ENCODE assay signal across 8 cellular contexts in the genomic region with DNA sequence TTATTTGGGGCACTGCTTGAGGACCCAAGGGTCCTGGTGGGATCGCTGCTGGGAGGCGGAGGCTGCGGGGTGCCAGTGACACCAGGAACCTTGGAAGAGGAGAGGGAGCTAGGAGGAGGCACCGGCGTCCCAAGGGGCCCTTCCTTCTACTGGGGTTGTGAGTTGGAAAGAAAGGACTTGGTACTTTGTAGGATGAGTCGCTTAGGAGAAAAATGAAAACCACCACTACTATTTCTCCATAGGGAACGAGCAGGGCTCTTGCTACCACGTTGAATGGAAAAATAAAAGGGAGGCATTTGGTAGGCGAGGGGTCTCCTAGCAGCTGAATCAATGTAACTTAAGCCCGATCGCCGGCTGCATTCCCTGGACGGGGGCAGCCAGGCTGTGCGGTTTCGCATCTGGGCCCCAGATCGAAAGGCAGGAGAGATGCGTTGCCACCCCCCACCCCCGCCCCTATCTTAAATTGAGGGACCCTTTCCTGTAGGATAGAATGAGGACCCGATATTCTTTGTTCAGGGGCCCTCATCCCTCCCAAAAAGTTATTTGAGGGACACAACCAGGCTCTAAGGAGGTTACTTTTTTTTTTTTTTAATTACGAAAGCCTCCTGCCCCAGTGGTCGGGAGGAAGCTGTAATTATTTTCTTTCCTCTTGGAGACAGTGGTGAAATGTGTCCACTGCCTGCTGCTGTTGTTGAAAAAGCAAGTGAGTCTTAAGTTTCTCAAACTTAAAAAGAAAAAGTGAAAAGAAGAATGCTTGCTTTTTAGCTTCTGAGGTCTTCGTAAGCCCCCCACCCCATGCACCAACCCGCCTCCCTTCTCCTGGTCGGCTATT. TPM values are rescaled to one million over a fixed set of nuclear protein-coding genes. Genes with fewer than 3 reads are reported as not detected.
DNase-seq lines count a peak whose midpoint lies in the region; ATAC-seq and TF ChIP-seq lines count a peak whose summit lies in the region.

No MANE protein-coding gene starts in this region.

- POLR2A ChIA-PET in BJ (lab: Charles Lee) = interaction anchor here (0.6 kb wide), 1 partner anchor 9 kb away, joined by 4 read pairs; no protein-coding TSS in a partner anchor

- CTCF ChIA-PET in BJ (lab: Yijun Ruan, JAX) = interaction anchor here (0.8 to 2.4 kb wide), 4 partner anchors 19 to 115 kb away, joined by 3 to 8 read pairs (median 4); no protein-coding TSS in a partner anchor

- peaks cover 32% of the 10 kb centered on the region for H3K79me2 ChIP-seq in neural cell (replicated peaks; ENCODE audit: insufficient read depth, low read length)

- peaks cover 4% of the 10 kb centered on the region for H3F3A ChIP-seq in neural cell (ENCODE audit: insufficient read depth, low read length, poor library complexity, severe bottlenecking)

- no peak for DNase-seq in BJ (ENCODE audit: low read depth)
- DNase-seq in Jurkat, Clone E6-1 (ENCODE audit: low read depth, low spot score) = no peak
- DNase-seq in dermis blood vessel endothelial cell = peak; percentile 26
- DNase-seq in NCI-H1048 (lab: John Stamatoyannopoulos, UW) = no peak

- H3K27me3 ChIP-seq in BJ (ENCODE audit: control insufficient read depth, insufficient read depth, low read length) (peaks cover 11% of the 10 kb centered on the region), neural cell (ENCODE audit: insufficient read depth, low read depth, low read length) (no peaks in the 10 kb centered on the region)

- no peaks in the 10 kb centered on the region for H4K20me1 ChIP-seq in neural cell (ENCODE audit: insufficient read depth)

- H3K27ac ChIP-seq in neural cell (ENCODE audit: low read length) = no peak overlapping the region

- H3K9me3 ChIP-seq in neural cell (ENCODE audit: low read length) = no peaks in the 10 kb centered on the region

- ATAC-seq in HG03280 (IDR thresholded peaks at IDR 0.05; ENCODE audit: unreplicated experiment) = no peak
- ATAC-seq in HG02870 (IDR thresholded peaks at IDR 0.05; ENCODE audit: unreplicated experiment) = no peak
- ATAC-seq in HG02885 (IDR thresholded peaks at IDR 0.05; ENCODE audit: poor library complexity, unreplicated experiment) = no peak

- TF ChIP-seq CTCF in BJ (IDR thresholded peaks at IDR 0.05; ENCODE audit: insufficient read depth, low read depth, low read length) = no peak
- TF ChIP-seq CTCF in neural cell (IDR thresholded peaks at IDR 0.05; ENCODE audit: poor library complexity, severe bottlenecking) = no peak

- H3K4me2 ChIP-seq in neural cell (ENCODE audit: low read length) = peak overlapping the region; percentile 94

- H3K9me2 ChIP-seq in neural cell (ENCODE audit: insufficient read depth, low read length) = no peaks in the 10 kb centered on the region

- H3K9ac ChIP-seq in neural cell (ENCODE audit: low read length) = peak overlapping the region; percentile 68

- H3K4me3 ChIP-seq in BJ (ENCODE audit: low read depth, low read length) = peak overlapping the region; percentile 56
- H3K4me3 ChIP-seq in Jurkat, Clone E6-1 (ENCODE audit: low read length) = peak overlapping the region; percentile 82
- peak overlapping the region; percentile 98 for H3K4me3 ChIP-seq in neural cell (ENCODE audit: low read length)

- H2AFZ ChIP-seq in neural cell (ENCODE audit: low read depth, low read length) = no peak overlapping the region

- no peaks in the 10 kb centered on the region for H3K36me3 ChIP-seq in BJ (ENCODE audit: control insufficient read depth, insufficient read depth, low read length)
- H3K36me3 ChIP-seq in neural cell (ENCODE audit: insufficient read depth, low read length) = no peaks in the 10 kb centered on the region

- no peak for TF ChIP-seq RAD21 in neural cell (conservative IDR thresholded peaks at IDR 0.05)

- no peak for TF ChIP-seq EP300 in neural cell (conservative IDR thresholded peaks at IDR 0.05; ENCODE audit: poor library complexity, severe bottlenecking)

TF ChIP-seq in neural cell, 6 proteins besides CTCF, POLR2A, EP300 and RAD21:
- peak; percentile 9 for TF ChIP-seq MXI1 (conservative IDR thresholded peaks at IDR 0.05; ENCODE audit: poor library complexity, severe bottlenecking)
- TF ChIP-seq POLR2AphosphoS5 (IDR thresholded peaks at IDR 0.05) = no peak
TF ChIP-seq in neural cell: peak in this region for 1.

RNA-seq across cellular contexts. Expression of a gene that starts 1.3 kb away (rescaled TPM):
- polyA plus RNA-seq in BJ (2011; rRNA removed) (122 and 142 TPM in 2 replicates), neural cell (150 and 174 TPM in 2 replicates)
- polyA minus RNA-seq in BJ (2011; rRNA and poly(A)+ RNA removed) = 30.7 and 38.3 TPM in 2 replicates
- 229 TPM for polyA plus RNA-seq in Jurkat, Clone E6-1 (2012; ENCODE audit: insufficient read depth, insufficient read length)
- total RNA-seq in dermis blood vessel endothelial cell = 159 and 263 TPM in 2 replicates
- 124 and 128 TPM in 2 replicates for polyA minus RNA-seq in neural cell
